17 cellular contexts compared by ENCODE assay signal in genomic region chr9:130337318-130337717, GRCh38.
DNase-seq lines count a peak whose midpoint lies in the region; ATAC-seq and TF ChIP-seq lines count a peak whose summit lies in the region.
"Had no signal": no experiment of that assay in that cellular context is flagged by ENCODE, and none has a peak within 500 bp of the region (broad histone marks: within the 10 kb centered on the region; RNA-seq: fewer than 3 reads in every experiment).

No MANE protein-coding gene starts in this region.

- H3K36me3 ChIP-seq in SJCRH30 (no peaks in the 10 kb centered on the region), lower lobe of right lung (no peaks in the 10 kb centered on the region)

- intact Hi-C loops in lower lobe of right lung (cut with DNase I), result no loop called here

- no peak for TF ChIP-seq CTCF in lower lobe of right lung (IDR thresholded peaks at IDR 0.05)
- TF ChIP-seq CTCF in GM10266 (IDR thresholded peaks at IDR 0.05; ENCODE audit: control insufficient read depth, insufficient read depth, low read depth, missing control alignments), result no peak

- peak; percentile 45 for DNase-seq in DMS 273 (lab: John Stamatoyannopoulos, UW; ENCODE audit: unreplicated experiment)
- DNase-seq in DMS 273 treated with DMSO at 0.1 percent for 48 hours (lab: John Stamatoyannopoulos, UW), result no peak
- DNase-seq in NCI-H2029 treated with DMSO at 0.1 percent for 48 hours (lab: John Stamatoyannopoulos, UW), result peak; percentile 72
- DNase-seq in SJCRH30, result no peak
- DNase-seq in lower lobe of right lung, result peak; percentile 31
- DNase-seq in dedifferentiated amniotic fluid mesenchymal stem cell (ENCODE audit: extremely low spot score), result no peak
- DNase-seq in iPS-NIHi7 (ENCODE audit: extremely low spot score), result no peak
- DNase-seq in GM10266 (ENCODE audit: extremely low spot score), result no peak
- DNase-seq: CD8-positive, alpha-beta T cell; COR-L47; DMS53; GF-D8; H9; KBM-7 had no signal

- H3K4me3 ChIP-seq in SJCRH30, result no peak overlapping the region
- no peak overlapping the region for H3K4me3 ChIP-seq in lower lobe of right lung
- H3K4me3 ChIP-seq: GM23338 had no signal

- H3K4me1 ChIP-seq in SJCRH30 (peaks cover 34% of the 10 kb centered on the region), lower lobe of right lung (no peaks in the 10 kb centered on the region)

- no peak for ATAC-seq in lower lobe of right lung
- ATAC-seq: CD8-positive, alpha-beta T cell; GM23338 had no signal

- no peaks in the 10 kb centered on the region for H3K27me3 ChIP-seq in SJCRH30
- H3K27me3 ChIP-seq in lower lobe of right lung (ENCODE audit: low read depth), result peaks cover 6% of the 10 kb centered on the region

- H3K27ac ChIP-seq in SJCRH30 (peak overlapping the region; percentile 62), lower lobe of right lung (no peak overlapping the region)
- H3K27ac ChIP-seq: 22Rv1, HL-60 had no signal

- no peaks in the 10 kb centered on the region for H3K9me3 ChIP-seq in SJCRH30 (replicated peaks)
- H3K9me3 ChIP-seq in lower lobe of right lung, result no peaks in the 10 kb centered on the region

Comparison
In these comparisons a context has a peak if more than half of its experiments do, and no peak if none do; other contexts are left out.
1. DNase-seq: peak in DMS 273 (single experiment), NCI-H2029 treated with DMSO at 0.1 percent for 48 hours (single experiment) and lower lobe of right lung (single experiment); none in DMS 273 treated with DMSO at 0.1 percent for 48 hours (single experiment), SJCRH30 (0 of 2), dedifferentiated amniotic fluid mesenchymal stem cell (single experiment), iPS-NIHi7 (single experiment) and GM10266 (single experiment).